ENCODE assay signal across 15 cellular contexts in the genomic region with DNA sequence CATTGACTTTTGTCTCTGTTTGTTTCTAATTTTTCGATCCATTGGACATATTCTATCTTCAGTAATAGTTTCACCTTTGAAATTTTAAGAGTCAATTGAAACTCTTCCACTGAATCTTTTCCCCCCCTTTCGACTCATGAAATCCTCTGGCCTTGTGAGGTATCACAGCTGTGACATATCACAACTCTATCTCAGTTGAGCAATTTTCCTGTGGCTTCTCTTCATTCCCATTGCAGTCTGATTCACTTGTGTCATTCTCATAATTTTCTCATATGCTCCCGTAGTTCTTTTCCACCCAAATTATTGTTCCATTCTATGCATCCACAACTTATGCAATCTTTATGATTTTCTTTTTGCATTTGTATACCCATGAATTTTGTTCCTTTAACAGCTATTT.
A peak's percentile ranks its signal among the peaks of the same experiment; 100 is the strongest.
DNase-seq lines count a peak whose midpoint lies in the region; ATAC-seq and TF ChIP-seq lines count a peak whose summit lies in the region.
"Had no signal": no experiment of that assay in that cellular context is flagged by ENCODE, and none has a peak within 500 bp of the region (broad histone marks: within the 10 kb centered on the region; RNA-seq: fewer than 3 reads in every experiment).

No MANE protein-coding gene starts in this region.

- H3K79me1 ChIP-seq in trophoblast cell (ENCODE audit: low read length) = no peaks in the 10 kb centered on the region

- H2BK5ac ChIP-seq in trophoblast cell (ENCODE audit: low read depth, low read length, poor library complexity) = no peak overlapping the region

- TF ChIP-seq CTCF in fibroblast of pulmonary artery (IDR thresholded peaks at IDR 0.05; ENCODE audit: low read length, missing control alignments) = no peak

- no peak overlapping the region for H3K18ac ChIP-seq in trophoblast cell (ENCODE audit: low read length)

- H4K12ac ChIP-seq in trophoblast cell (ENCODE audit: low read depth, low read length) = no peak overlapping the region

- H3K27me3 ChIP-seq in SJCRH30 (no peaks in the 10 kb centered on the region), trophoblast cell (ENCODE audit: insufficient read depth, low read length) (no peaks in the 10 kb centered on the region)

- no peak overlapping the region for H2BK12ac ChIP-seq in trophoblast cell (ENCODE audit: low read length)

- H3K4me1 ChIP-seq in SJCRH30 = no peaks in the 10 kb centered on the region
- H3K4me1 ChIP-seq in trophoblast cell (ENCODE audit: control insufficient read depth in 1 of 2, insufficient read depth in 2 of 2, low read length in 2 of 2) = no peaks in the 10 kb centered on the region

- no peak overlapping the region for H2AFZ ChIP-seq in trophoblast cell (ENCODE audit: insufficient read depth, low read length, poor library complexity)

- H3K27ac ChIP-seq in SJCRH30 (peak overlapping the region; percentile 46), trophoblast cell (ENCODE audit: low read depth, low read length) (no peak overlapping the region)

- no peak overlapping the region for H4K8ac ChIP-seq in trophoblast cell (ENCODE audit: low read depth, low read length)

- H3K79me2 ChIP-seq in trophoblast cell (ENCODE audit: control insufficient read depth, insufficient read depth, low read length, poor library complexity) = no peaks in the 10 kb centered on the region

- no peak overlapping the region for H3K9ac ChIP-seq in trophoblast cell (ENCODE audit: low read length)

- H3K36me3 ChIP-seq in SJCRH30 (no peaks in the 10 kb centered on the region), trophoblast cell (ENCODE audit: control insufficient read depth in 1 of 2, insufficient read depth in 2 of 2, low read length in 2 of 2) (no peaks in the 10 kb centered on the region)

- no peak overlapping the region for H4K91ac ChIP-seq in trophoblast cell (ENCODE audit: low read depth, low read length)

- no peak overlapping the region for H3K4me2 ChIP-seq in trophoblast cell (ENCODE audit: low read length)

- no peak overlapping the region for H3K23ac ChIP-seq in trophoblast cell (ENCODE audit: low read length)

- no peaks in the 10 kb centered on the region for H3K9me3 ChIP-seq in SJCRH30 (replicated peaks)
- H3K9me3 ChIP-seq in trophoblast cell (ENCODE audit: insufficient read depth, low read depth, low read length) = peaks cover 3% of the 10 kb centered on the region

- no CpG with 5 or more reads among the region's 3 CpGs for WGBS in trophoblast cell (ENCODE audit: extremely low coverage, insufficient coverage, insufficient read length)

- no peak overlapping the region for H2AK5ac ChIP-seq in trophoblast cell (ENCODE audit: low read length)

- H3K4ac ChIP-seq in trophoblast cell (ENCODE audit: low read depth, low read length) = no peak overlapping the region

- no peak overlapping the region for H3K14ac ChIP-seq in trophoblast cell (ENCODE audit: low read length)

- DNase-seq in EL = peak; percentile 76
- no peak for DNase-seq in SJCRH30
- peak; percentile 87 for DNase-seq in fibroblast of pulmonary artery (ENCODE audit: low read depth)
- peak; percentile 43 to 89 for DNase-seq in trophoblast cell
- no peak for DNase-seq in occipital lobe (lab: John Stamatoyannopoulos, UW)
- DNase-seq: activated CD8-positive, alpha-beta T cell treated with anti-CD3 and anti-CD28 coated beads for 36 hours; activated gamma-delta T cell treated with Interleukin-2 at 50 U/mL for 16 hours; CD8-positive, alpha-beta memory T cell; erythroblast; KBM-7; NCI-H1694; NCI-H526 had no signal

- H3K4me3 ChIP-seq in SJCRH30 (no peak overlapping the region), fibroblast of pulmonary artery (replicated peaks; ENCODE audit: low read depth, low read length) (no peak overlapping the region), trophoblast cell (ENCODE audit: low read depth, low read length) (no peak overlapping the region)

- H2BK120ac ChIP-seq in trophoblast cell (ENCODE audit: insufficient read depth, low read length, poor library complexity) = no peak overlapping the region

- ATAC-seq in GM19395 (IDR thresholded peaks at IDR 0.05; ENCODE audit: unreplicated experiment) (no peak), HG02852 (IDR thresholded peaks at IDR 0.05; ENCODE audit: unreplicated experiment) (no peak), GM18907 (IDR thresholded peaks at IDR 0.05; ENCODE audit: unreplicated experiment) (no peak)
- ATAC-seq: activated CD8-positive, alpha-beta T cell treated with anti-CD3 and anti-CD28 coated beads for 36 hours had no signal

Comparison
In these comparisons a context has a peak if more than half of its experiments do, and no peak if none do; other contexts are left out.
1. DNase-seq: peak in EL (single experiment), fibroblast of pulmonary artery (single experiment) and trophoblast cell (2 of 2); none in SJCRH30 (0 of 2) and occipital lobe (single experiment).